Comparison of ENCODE assay signal across 6 cellular contexts in the genomic region with DNA sequence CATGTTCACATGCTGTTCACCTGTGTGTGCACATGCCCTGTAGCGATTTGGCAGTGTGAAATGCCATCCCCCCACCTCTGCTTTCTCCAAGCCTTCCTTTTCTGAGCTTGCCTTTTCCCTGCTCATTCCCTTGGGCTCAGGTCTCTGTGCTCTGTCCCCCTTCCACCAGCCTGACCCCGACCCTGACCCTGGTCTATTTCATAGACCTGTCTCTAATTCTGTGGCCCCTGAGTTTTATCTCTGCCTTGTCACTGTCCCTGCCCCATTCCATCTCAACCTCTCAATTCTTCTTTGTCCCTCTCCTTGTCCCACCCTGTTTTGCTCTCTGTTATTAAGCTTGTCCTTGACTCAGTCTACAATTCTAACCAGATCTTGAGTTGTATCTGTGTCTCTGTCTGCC. TPM values are rescaled to one million over a fixed set of nuclear protein-coding genes. Genes with fewer than 3 reads are reported as not detected.
DNase-seq lines count a peak whose midpoint lies in the region; ATAC-seq and TF ChIP-seq lines count a peak whose summit lies in the region.

No MANE protein-coding gene starts in this region.

- peaks cover 43% of the 10 kb centered on the region for H3F3A ChIP-seq in neural progenitor cell (ENCODE audit: low read depth)

- peak overlapping the region; percentile 48 for H3K27ac Mint-ChIP-seq in neural progenitor cell

- H3K9me3 ChIP-seq in neural progenitor cell (ENCODE audit: low read depth): no peaks in the 10 kb centered on the region

- DNase-seq in HL-60 (ENCODE audit: low read depth in 1 of 2, low spot score in 1 of 2): no peak
- DNase-seq in caudate nucleus (lab: John Stamatoyannopoulos, UW): no peak
- DNase-seq in neural progenitor cell (ENCODE audit: low spot score): no peak
- DNase-seq in NCI-H2107 treated with DMSO at 0.1 percent for 48 hours (lab: John Stamatoyannopoulos, UW; ENCODE audit: unreplicated experiment): no peak
- no peak for DNase-seq in DMS153 (lab: John Stamatoyannopoulos, UW)

- no peaks in the 10 kb centered on the region for H3K79me2 ChIP-seq in neural progenitor cell (ENCODE audit: low read depth)

- H3K36me3 ChIP-seq in neural progenitor cell: no peaks in the 10 kb centered on the region

- no peak for TF ChIP-seq CTCF in HL-60 (IDR thresholded peaks at IDR 0.05; ENCODE audit: insufficient read depth, low read length)
- no peak for TF ChIP-seq CTCF in neural progenitor cell (IDR thresholded peaks at IDR 0.05)

- H3K36me3 Mint-ChIP-seq in neural progenitor cell: peaks cover 13% of the 10 kb centered on the region

- peaks cover 41% of the 10 kb centered on the region for H3K4me1 Mint-ChIP-seq in neural progenitor cell

- H3K27me3 Mint-ChIP-seq in neural progenitor cell (ENCODE audit: insufficient read depth, low read depth): peaks cover 2% of the 10 kb centered on the region

- peak overlapping the region; percentile 79 for H3K4me2 ChIP-seq in neural progenitor cell

- H3K4me3 Mint-ChIP-seq in neural progenitor cell: peak overlapping the region; percentile 69

- no peak overlapping the region for H3K9ac ChIP-seq in neural progenitor cell

- peak overlapping the region; percentile 75 for H2AFZ ChIP-seq in neural progenitor cell (replicated peaks)

- H3K4me1 ChIP-seq in neural progenitor cell: peaks cover 34% of the 10 kb centered on the region

- H3K4me3 ChIP-seq in HL-60 (replicated peaks; ENCODE audit: insufficient read depth, low read length): peak overlapping the region; percentile 46
- H3K4me3 ChIP-seq in neural progenitor cell: peak overlapping the region; percentile 46

- no peaks in the 10 kb centered on the region for H3K27me3 ChIP-seq in HL-60 (ENCODE audit: insufficient read depth, poor library complexity, severe bottlenecking)
- no peaks in the 10 kb centered on the region for H3K27me3 ChIP-seq in neural progenitor cell

- H3K27ac ChIP-seq in HL-60 (replicated peaks) (peak overlapping the region; percentile 82), caudate nucleus (ENCODE audit: low read depth, low read length) (peak overlapping the region; percentile 48), neural progenitor cell (peak overlapping the region; percentile 53)

- no peak for ATAC-seq in HG03442 (IDR thresholded peaks at IDR 0.05; ENCODE audit: unreplicated experiment)

- no peaks in the 10 kb centered on the region for H4K20me1 ChIP-seq in neural progenitor cell (ENCODE audit: low read depth)

- no peaks in the 10 kb centered on the region for H3K9me3 Mint-ChIP-seq in neural progenitor cell

RNA-seq across cellular contexts. Expression of gene ARAP3, which starts 0.7 kb away (rescaled TPM):
- 7.6 and 17.0 TPM in 2 replicates for total RNA-seq in neural progenitor cell (ENCODE audit: low replicate concordance)

RNA-seq across cellular contexts. Expression of gene FCHSD1, which starts 30.1 kb away (rescaled TPM):
- total RNA-seq in neural progenitor cell (ENCODE audit: low replicate concordance): 8.7 and 17.6 TPM in 2 replicates

RNA-seq across cellular contexts. Expression of gene RELL2, which starts 44.5 kb away (rescaled TPM):
- 0.30 and 3.9 TPM in 2 replicates for total RNA-seq in neural progenitor cell (ENCODE audit: low replicate concordance)

RNA-seq across cellular contexts. Expression of gene HDAC3, which starts 44.6 kb away (rescaled TPM):
- 57.3 and 83.2 TPM in 2 replicates for total RNA-seq in neural progenitor cell (ENCODE audit: low replicate concordance)
